ENCODE assay signal across 37 cellular contexts in the genomic region with DNA sequence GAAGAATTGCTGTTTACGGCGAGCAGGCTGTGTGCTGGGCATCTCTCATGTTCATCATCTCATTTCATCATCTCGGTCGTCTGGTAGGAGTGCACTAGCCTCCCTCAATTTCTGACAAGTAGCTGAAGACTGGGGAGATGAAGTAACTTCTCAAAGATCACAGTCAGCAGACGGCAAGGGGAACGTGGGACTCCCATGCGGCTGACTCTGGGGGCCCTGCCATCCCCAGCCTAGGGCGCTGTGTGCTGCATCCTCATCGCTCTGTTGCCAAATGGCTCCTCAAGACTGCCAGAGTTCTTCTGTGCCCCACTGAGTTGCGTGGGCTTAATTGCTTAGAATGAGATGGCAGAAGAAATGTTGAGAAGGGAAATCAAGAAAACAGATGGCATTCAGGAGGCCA.
"Had no signal": no experiment of that assay in that cellular context is flagged by ENCODE, and none has a peak within 500 bp of the region (broad histone marks: within the 10 kb centered on the region; RNA-seq: fewer than 3 reads in every experiment).

No MANE protein-coding gene starts in this region.

- H3K27me3 ChIP-seq: adrenal gland, ascending aorta, cardiac muscle cell, foreskin keratinocyte, gastrocnemius medialis had no signal

- H3K4me1 Mint-ChIP-seq: activated CD4-positive, alpha-beta memory T cell treated with anti-CD3 and anti-CD28 coated beads, Interleukin-2, amount 10 ng/mL, durations not matched to agents 7 days and 5 days; activated CD4-positive, alpha-beta T cell treated with anti-CD3 and anti-CD28 coated beads, Interleukin-2, amount 10 ng/mL, durations not matched to agents 7 days and 5 days; activated T-helper 17 cell treated with anti-CD3 and anti-CD28 coated beads, Interleukin-2, amount 50 U/mL, for 72 hours; T-helper 17 cell had no signal

- H3K36me3 ChIP-seq: adrenal gland, ascending aorta, breast epithelium, cardiac muscle cell, esophagus muscularis mucosa, gastrocnemius medialis, heart left ventricle had no signal

- H3K4me3 Mint-ChIP-seq: activated CD4-positive, alpha-beta memory T cell treated with anti-CD3 and anti-CD28 coated beads, Interleukin-2, amount 10 ng/mL, durations not matched to agents 7 days and 5 days; activated CD4-positive, alpha-beta T cell treated with anti-CD3 and anti-CD28 coated beads, Interleukin-2, amount 10 ng/mL, durations not matched to agents 7 days and 5 days; activated naive CD8-positive, alpha-beta T cell; activated naive CD8-positive, alpha-beta T cell treated with anti-CD3 and anti-CD28 coated beads, Interleukin-2, amount 50 U/mL, for 24 hours; activated T-cell treated with anti-CD3 and anti-CD28 coated beads, Interleukin-2, amount 50 U/mL, for 4 hours; activated T-helper 17 cell treated with anti-CD3 and anti-CD28 coated beads, Interleukin-2, amount 50 U/mL, for 72 hours; brain; dendritic cell treated with granulocyte-macrophage colony-stimulating factor and Interleukin-4, amounts not matched to agents 40 ng/mL and 50 ng/mL, for 4 days; T-helper 17 cell; T-helper 2 cell treated with Interferon-gamma antibody and Interleukin-4, amounts not matched to agents 5 μg/mL and 100 μg/mL, for 36 hours; WTC11 had no signal

- H3K9me3 ChIP-seq: adrenal gland, ascending aorta, esophagus muscularis mucosa, gastrocnemius medialis, heart left ventricle had no signal

- H3K27ac ChIP-seq: adrenal gland, ascending aorta, breast epithelium, cardiac muscle cell, coronary artery, esophagus muscularis mucosa, foreskin keratinocyte, gastrocnemius medialis, heart left ventricle, VCaP had no signal

- H3K27ac Mint-ChIP-seq: activated CD4-positive, alpha-beta memory T cell treated with anti-CD3 and anti-CD28 coated beads, Interleukin-2, amount 10 ng/mL, durations not matched to agents 7 days and 5 days; activated CD4-positive, alpha-beta T cell treated with anti-CD3 and anti-CD28 coated beads, Interleukin-2, amount 10 ng/mL, durations not matched to agents 7 days and 5 days; activated naive CD8-positive, alpha-beta T cell; activated naive CD8-positive, alpha-beta T cell treated with anti-CD3 and anti-CD28 coated beads, Interleukin-2, amount 50 U/mL, for 24 hours; activated T-helper 17 cell treated with anti-CD3 and anti-CD28 coated beads, Interleukin-2, amount 50 U/mL, for 72 hours; dendritic cell treated with granulocyte-macrophage colony-stimulating factor and Interleukin-4, amounts not matched to agents 40 ng/mL and 50 ng/mL, for 4 days; T-helper 17 cell; T-helper 2 cell treated with Interferon-gamma antibody and Interleukin-4, amounts not matched to agents 5 μg/mL and 100 μg/mL, for 36 hours; WTC11 had no signal

- H3K9me3 Mint-ChIP-seq: activated CD4-positive, alpha-beta memory T cell treated with anti-CD3 and anti-CD28 coated beads, Interleukin-2, amount 10 ng/mL, durations not matched to agents 7 days and 5 days; activated CD4-positive, alpha-beta T cell treated with anti-CD3 and anti-CD28 coated beads, Interleukin-2, amount 10 ng/mL, durations not matched to agents 7 days and 5 days; activated naive CD8-positive, alpha-beta T cell treated with anti-CD3 and anti-CD28 coated beads, Interleukin-2, amount 50 U/mL, for 24 hours; activated T-cell treated with anti-CD3 and anti-CD28 coated beads, Interleukin-2, amount 50 U/mL, for 4 hours; activated T-helper 17 cell treated with anti-CD3 and anti-CD28 coated beads, Interleukin-2, amount 50 U/mL, for 72 hours; dendritic cell treated with granulocyte-macrophage colony-stimulating factor and Interleukin-4, amounts not matched to agents 40 ng/mL and 50 ng/mL, for 4 days; T-helper 2 cell treated with Interferon-gamma antibody and Interleukin-4, amounts not matched to agents 5 μg/mL and 100 μg/mL, for 36 hours had no signal

- H3K27me3 Mint-ChIP-seq: activated CD4-positive, alpha-beta memory T cell treated with anti-CD3 and anti-CD28 coated beads, Interleukin-2, amount 10 ng/mL, durations not matched to agents 7 days and 5 days; dendritic cell treated with granulocyte-macrophage colony-stimulating factor and Interleukin-4, amounts not matched to agents 40 ng/mL and 50 ng/mL, for 4 days had no signal

- H3K36me3 Mint-ChIP-seq: activated naive CD8-positive, alpha-beta T cell; brain had no signal

- DNase-seq: activated CD4-positive, alpha-beta memory T cell treated with anti-CD3 and anti-CD28 coated beads, Interleukin-2, amount 10 ng/mL, durations not matched to agents 7 days and 5 days; activated CD4-positive, alpha-beta T cell treated with anti-CD3 and anti-CD28 coated beads for 1 hour; activated CD4-positive, alpha-beta T cell treated with anti-CD3 and anti-CD28 coated beads for 4 hours; activated CD4-positive, alpha-beta T cell treated with anti-CD3 and anti-CD28 coated beads, Interleukin-2, amount 10 ng/mL, durations not matched to agents 7 days and 5 days; activated CD4-positive, alpha-beta T cell treated with anti-CD3 and anti-CD28 coated beads, Interleukin-2, amount 50 U/mL, for 4 hours; activated CD8-positive, alpha-beta memory T cell treated with anti-CD3 and anti-CD28 coated beads, Interleukin-2, amount 50 U/mL, for 48 hours; activated effector memory CD4-positive, alpha-beta T cell treated with Interleukin-2 at 50 U/mL for 16 hours; activated gamma-delta T cell treated with Interleukin-2 at 50 U/mL for 16 hours; activated naive CD4-positive, alpha-beta T cell treated with anti-CD3 and anti-CD28 coated beads, Interleukin-2, amount 50 U/mL, for 16 hours; activated naive CD4-positive, alpha-beta T cell treated with Interleukin-2 at 50 U/mL for 16 hours; activated naive CD8-positive, alpha-beta T cell treated with anti-CD3 and anti-CD28 coated beads, Interleukin-2, amount 50 U/mL, for 24 hours; activated T-cell treated with anti-CD3 and anti-CD28 coated beads for 4 hours; activated T-cell treated with anti-CD3 and anti-CD28 coated beads, Interleukin-2, amount 50 U/mL, for 4 hours; adrenal gland; central memory CD4-positive, alpha-beta T cell; dorsolateral prefrontal cortex; effector memory CD4-positive, alpha-beta T cell; erythroblast; foreskin keratinocyte; gastrocnemius medialis; glutamatergic neuron; heart left ventricle; T-helper 1 cell; T-helper 17 cell; T1000 had no signal

- H3K4me1 ChIP-seq: adrenal gland, ascending aorta, breast epithelium, esophagus muscularis mucosa, foreskin keratinocyte, gastrocnemius medialis, heart left ventricle had no signal

- H3K4me3 ChIP-seq: adrenal gland, ascending aorta, breast epithelium, cardiac muscle cell, coronary artery, esophagus muscularis mucosa, gastrocnemius medialis, heart left ventricle had no signal
